Comparison of ENCODE assay signal across 1 cellular context in the genomic region with DNA sequence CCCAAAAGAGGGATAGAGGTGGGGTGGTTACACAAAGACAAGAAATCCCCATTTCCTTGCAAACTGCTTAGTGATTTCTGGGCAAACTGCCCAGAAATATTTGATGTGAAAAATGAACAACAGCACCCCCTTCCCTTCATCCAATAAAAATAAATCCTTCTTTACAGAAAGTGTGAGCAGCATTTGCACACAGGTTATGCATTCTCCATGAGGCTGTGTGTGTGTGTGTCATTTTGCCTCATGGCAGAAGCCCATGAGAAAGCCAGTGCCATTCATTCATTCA.
TF ChIP-seq lines count a peak whose summit lies in the region.

No MANE protein-coding gene starts in this region.

TF ChIP-seq in SK-N-SH, 30 proteins besides CTCF, POLR2A, EP300 and RAD21 (continued from another document):
- TF ChIP-seq, protein P1, sequence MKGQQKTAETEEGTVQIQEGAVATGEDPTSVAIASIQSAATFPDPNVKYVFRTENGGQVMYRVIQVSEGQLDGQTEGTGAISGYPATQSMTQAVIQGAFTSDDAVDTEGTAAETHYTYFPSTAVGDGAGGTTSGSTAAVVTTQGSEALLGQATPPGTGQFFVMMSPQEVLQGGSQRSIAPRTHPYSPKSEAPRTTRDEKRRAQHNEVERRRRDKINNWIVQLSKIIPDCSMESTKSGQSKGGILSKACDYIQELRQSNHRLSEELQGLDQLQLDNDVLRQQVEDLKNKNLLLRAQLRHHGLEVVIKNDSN (IDR thresholded peaks at IDR 0.05; ENCODE audit: borderline replicate concordance, low read depth): no peak
- TF ChIP-seq NRF1 (IDR thresholded peaks at IDR 0.05; ENCODE audit: low read depth, low read length) (no peak), YY1 (IDR thresholded peaks at IDR 0.05; ENCODE audit: low read depth) (no peak), FOSL2 (IDR thresholded peaks at IDR 0.05; ENCODE audit: borderline replicate concordance, low read depth) (no peak), SMC3 (IDR thresholded peaks at IDR 0.05; ENCODE audit: low read depth, low read length) (no peak; the same call in 1 of the 2 replicates), USF2 (IDR thresholded peaks at IDR 0.05; ENCODE audit: borderline replicate concordance, low read depth, low read length) (no peak)
